14 cellular contexts compared by ENCODE assay signal in the genomic region with DNA sequence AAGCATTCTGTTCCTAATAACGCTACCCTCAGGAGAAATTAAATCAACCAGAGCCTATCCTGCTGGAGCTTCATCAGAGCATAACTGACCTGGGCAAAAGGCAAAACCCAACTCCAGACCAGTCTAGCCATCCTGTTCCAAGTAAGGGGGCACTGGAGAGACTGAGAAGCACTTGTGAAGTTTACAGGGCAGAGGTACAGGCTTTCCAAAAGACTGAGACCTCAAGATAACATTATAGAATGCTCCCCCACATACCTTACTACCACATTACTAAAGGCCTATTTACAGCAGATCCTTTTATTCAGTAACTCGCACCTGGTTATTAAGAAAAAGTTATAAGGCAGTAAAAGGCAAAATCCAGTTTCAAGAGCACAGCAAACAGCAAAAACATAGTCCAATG. TPM values are rescaled to one million over a fixed set of nuclear protein-coding genes. Genes with fewer than 3 reads are reported as not detected.
DNase-seq lines count a peak whose midpoint lies in the region; ATAC-seq, FAIRE-seq and TF ChIP-seq lines count a peak whose summit lies in the region.
"Had no signal": no experiment of that assay in that cellular context is flagged by ENCODE, and none has a peak within 500 bp of the region (broad histone marks: within the 10 kb centered on the region; RNA-seq: fewer than 3 reads in every experiment).

No MANE protein-coding gene starts in this region.

- H3K27ac ChIP-seq in CD4-positive, CD25-positive, alpha-beta regulatory T cell (ENCODE audit: insufficient read depth, low read length, poor library complexity, severe bottlenecking) = no peak overlapping the region
- peak overlapping the region; percentile 6 for H3K27ac ChIP-seq in mesodermal cell (ENCODE audit: low read depth, low read length, severe bottlenecking)
- H3K27ac ChIP-seq in gastroesophageal sphincter = no peak overlapping the region
- H3K27ac ChIP-seq: transverse colon had no signal

- H3K4me3 Mint-ChIP-seq in CD4-positive, CD25-positive, alpha-beta regulatory T cell = peak overlapping the region; percentile 47 to 70 (median 55)
- H3K4me3 Mint-ChIP-seq in activated CD8-positive, alpha-beta T cell treated with anti-CD3 and anti-CD28 coated beads, Interleukin-2, amount 10 ng/mL, durations not matched to agents 7 days and 5 days = no peak overlapping the region
- H3K4me3 Mint-ChIP-seq: HFFc6 had no signal

- TF ChIP-seq EP300 in gastroesophageal sphincter (IDR thresholded peaks at IDR 0.05) = no peak

- H3K4me1 Mint-ChIP-seq in CD4-positive, CD25-positive, alpha-beta regulatory T cell = peaks cover 54 to 83% (median 73%) of the 10 kb centered on the region in 4 donors
- peaks cover 50% of the 10 kb centered on the region for H3K4me1 Mint-ChIP-seq in activated CD8-positive, alpha-beta T cell treated with anti-CD3 and anti-CD28 coated beads, Interleukin-2, amount 10 ng/mL, durations not matched to agents 7 days and 5 days (ENCODE audit: low read depth)

- H3K27ac Mint-ChIP-seq in CD4-positive, CD25-positive, alpha-beta regulatory T cell = peak overlapping the region; percentile 54 to 78 (median 56)
- peak overlapping the region; percentile 75 for H3K27ac Mint-ChIP-seq in activated CD8-positive, alpha-beta T cell treated with anti-CD3 and anti-CD28 coated beads, Interleukin-2, amount 10 ng/mL, durations not matched to agents 7 days and 5 days
- H3K27ac Mint-ChIP-seq: HFFc6 had no signal

- no peak for TF ChIP-seq CTCF in gastroesophageal sphincter (IDR thresholded peaks at IDR 0.05)

- ATAC-seq in CD4-positive, CD25-positive, alpha-beta regulatory T cell (ENCODE audit: low read depth in 2 of 2) = no peak
- ATAC-seq in activated CD8-positive, alpha-beta T cell treated with anti-CD3 and anti-CD28 coated beads, Interleukin-2, amount 10 ng/mL, durations not matched to agents 7 days and 5 days = peak; percentile 27
- no peak for ATAC-seq in gastroesophageal sphincter

- CTCF ChIA-PET in activated CD8-positive, alpha-beta T cell treated with anti-CD3 and anti-CD28 coated beads, Interleukin-2, amount 10 ng/mL, durations not matched to agents 7 days and 5 days (lab: Charles Lee) = interaction anchor here (1.0 to 2.4 kb wide), 4 partner anchors 15 to 216 kb away, joined by 3 to 15 read pairs (median 6); no protein-coding TSS in a partner anchor

- peak; percentile 48 for FAIRE-seq in GM19239 (lab: Jason Lieb, UNC)

- POLR2A ChIA-PET in activated CD8-positive, alpha-beta T cell treated with anti-CD3 and anti-CD28 coated beads, Interleukin-2, amount 10 ng/mL, durations not matched to agents 7 days and 5 days (lab: Charles Lee) = interaction anchor here (0.6 to 1.4 kb wide), 3 partner anchors 23 to 37 kb away, joined by 3 to 6 read pairs (median 5); a partner anchor contains a TSS

- H3K9me3 ChIP-seq in CD4-positive, CD25-positive, alpha-beta regulatory T cell (ENCODE audit: control insufficient read depth in 2 of 2, low read length in 2 of 2) = peaks cover 6 to 18% of the 10 kb centered on the region in 2 experiments
- H3K9me3 ChIP-seq in mesodermal cell (ENCODE audit: control insufficient read depth, low read length) (no peaks in the 10 kb centered on the region), gastroesophageal sphincter (no peaks in the 10 kb centered on the region)
- H3K9me3 ChIP-seq: transverse colon had no signal

- peaks cover 13% of the 10 kb centered on the region for H3K36me3 ChIP-seq in CD4-positive, CD25-positive, alpha-beta regulatory T cell (ENCODE audit: control insufficient read depth, insufficient read depth, low read length)
- H3K36me3 ChIP-seq in mesodermal cell (ENCODE audit: control insufficient read depth, insufficient read depth, low read length) (peaks cover 11% of the 10 kb centered on the region), gastroesophageal sphincter (no peaks in the 10 kb centered on the region)
- H3K36me3 ChIP-seq: transverse colon had no signal

- H3K27me3 Mint-ChIP-seq in CD4-positive, CD25-positive, alpha-beta regulatory T cell = no peaks in the 10 kb centered on the region
- no peaks in the 10 kb centered on the region for H3K27me3 Mint-ChIP-seq in activated CD8-positive, alpha-beta T cell treated with anti-CD3 and anti-CD28 coated beads, Interleukin-2, amount 10 ng/mL, durations not matched to agents 7 days and 5 days (ENCODE audit: low read depth)

- H3K9me3 Mint-ChIP-seq in CD4-positive, CD25-positive, alpha-beta regulatory T cell = peaks cover 4 to 19% (median 9%) of the 10 kb centered on the region in 7 donors
- H3K9me3 Mint-ChIP-seq in activated CD8-positive, alpha-beta T cell treated with anti-CD3 and anti-CD28 coated beads, Interleukin-2, amount 10 ng/mL, durations not matched to agents 7 days and 5 days (ENCODE audit: insufficient read depth) = peaks cover 8% of the 10 kb centered on the region
- H3K9me3 Mint-ChIP-seq: HFFc6 had no signal

- peaks cover 19% of the 10 kb centered on the region for H3K4me1 ChIP-seq in CD4-positive, CD25-positive, alpha-beta regulatory T cell (ENCODE audit: control insufficient read depth, insufficient read depth, low read length, poor library complexity, severe bottlenecking)
- H3K4me1 ChIP-seq in mesodermal cell (ENCODE audit: control insufficient read depth, insufficient read depth, low read length, poor library complexity, severe bottlenecking) = peaks cover 13% of the 10 kb centered on the region
- H3K4me1 ChIP-seq in gastroesophageal sphincter = peaks cover 0 to 15% (median 5%) of the 10 kb centered on the region in 3 donors

- peak overlapping the region; percentile 60 for H3K4me3 ChIP-seq in CD4-positive, CD25-positive, alpha-beta regulatory T cell (ENCODE audit: low read depth, low read length)
- H3K4me3 ChIP-seq in mesodermal cell (ENCODE audit: extremely low read depth, insufficient read depth, low read length, poor library complexity, severe bottlenecking) = no peak overlapping the region
- H3K4me3 ChIP-seq in gastroesophageal sphincter = no peak overlapping the region
- H3K4me3 ChIP-seq: transverse colon had no signal

- WGBS in mesodermal cell (ENCODE audit: insufficient coverage in 2 of 2), 2 experiments = no CpG with 5 or more reads among the region's 2 CpGs
- WGBS in gastroesophageal sphincter (ENCODE audit: low coverage in 1 of 2), 2 donors = 71 to 83% methylated on average over 1 to 2 of the region's 2 CpGs

- no peak for TF ChIP-seq POLR2A in gastroesophageal sphincter (IDR thresholded peaks at IDR 0.05)

- no peak for DNase-seq in CD4-positive, CD25-positive, alpha-beta regulatory T cell
- DNase-seq in GM19239 (ENCODE audit: insufficient read length, low spot score) = no peak
- DNase-seq in activated CD8-positive, alpha-beta T cell treated with anti-CD3 and anti-CD28 coated beads, Interleukin-2, amount 10 ng/mL, durations not matched to agents 7 days and 5 days = no peak
- DNase-seq in OCI-M1 (lab: John Stamatoyannopoulos, UW) = no peak
- no peak for DNase-seq in kidney tubule cell (ENCODE audit: low spot score)
- DNase-seq in NCI-H1436 treated with DMSO at 0.1 percent for 48 hours (lab: John Stamatoyannopoulos, UW) = no peak
- DNase-seq: activated T-cell treated with anti-CD3 and anti-CD28 coated beads, Interleukin-2, amount 50 U/mL, for 1 hour; AML-193; DMS79 treated with DMSO at 0.1 percent for 48 hours; effector CD4-positive, alpha-beta T cell; HFFc6; transverse colon had no signal

- no peaks in the 10 kb centered on the region for H3K27me3 ChIP-seq in CD4-positive, CD25-positive, alpha-beta regulatory T cell (ENCODE audit: control insufficient read depth, insufficient read depth, low read length)
- H3K27me3 ChIP-seq in gastroesophageal sphincter = no peaks in the 10 kb centered on the region
- H3K27me3 ChIP-seq: transverse colon had no signal

- H3K36me3 Mint-ChIP-seq in CD4-positive, CD25-positive, alpha-beta regulatory T cell = peaks cover 29% of the 10 kb centered on the region
- peaks cover 39% of the 10 kb centered on the region for H3K36me3 Mint-ChIP-seq in activated CD8-positive, alpha-beta T cell treated with anti-CD3 and anti-CD28 coated beads, Interleukin-2, amount 10 ng/mL, durations not matched to agents 7 days and 5 days (ENCODE audit: low read depth)

RNA-seq across cellular contexts. Expression of a gene that starts 35.5 kb away (rescaled TPM):
- 41.2 TPM for total RNA-seq in CD4-positive, CD25-positive, alpha-beta regulatory T cell
- polyA plus RNA-seq in CD4-positive, CD25-positive, alpha-beta regulatory T cell = 1 to 10 TPM; 4.2 to 5.6 (median 5.0) TPM
- 10 to 100 TPM; 32.9 to 35.1 TPM for total RNA-seq in activated CD8-positive, alpha-beta T cell treated with anti-CD3 and anti-CD28 coated beads, Interleukin-2, amount 10 ng/mL, durations not matched to agents 7 days and 5 days
- 25.5 TPM for polyA plus RNA-seq in mesodermal cell (2013, experiment 1 of 2)
- polyA plus RNA-seq in mesodermal cell (2013, experiment 2 of 2) = 21.6 TPM
- total RNA-seq in gastroesophageal sphincter = 1 to 10 TPM; 5.9 to 8.7 (median 7.2) TPM
